Comparison of ENCODE assay signal across 8 cellular contexts in the genomic region with DNA sequence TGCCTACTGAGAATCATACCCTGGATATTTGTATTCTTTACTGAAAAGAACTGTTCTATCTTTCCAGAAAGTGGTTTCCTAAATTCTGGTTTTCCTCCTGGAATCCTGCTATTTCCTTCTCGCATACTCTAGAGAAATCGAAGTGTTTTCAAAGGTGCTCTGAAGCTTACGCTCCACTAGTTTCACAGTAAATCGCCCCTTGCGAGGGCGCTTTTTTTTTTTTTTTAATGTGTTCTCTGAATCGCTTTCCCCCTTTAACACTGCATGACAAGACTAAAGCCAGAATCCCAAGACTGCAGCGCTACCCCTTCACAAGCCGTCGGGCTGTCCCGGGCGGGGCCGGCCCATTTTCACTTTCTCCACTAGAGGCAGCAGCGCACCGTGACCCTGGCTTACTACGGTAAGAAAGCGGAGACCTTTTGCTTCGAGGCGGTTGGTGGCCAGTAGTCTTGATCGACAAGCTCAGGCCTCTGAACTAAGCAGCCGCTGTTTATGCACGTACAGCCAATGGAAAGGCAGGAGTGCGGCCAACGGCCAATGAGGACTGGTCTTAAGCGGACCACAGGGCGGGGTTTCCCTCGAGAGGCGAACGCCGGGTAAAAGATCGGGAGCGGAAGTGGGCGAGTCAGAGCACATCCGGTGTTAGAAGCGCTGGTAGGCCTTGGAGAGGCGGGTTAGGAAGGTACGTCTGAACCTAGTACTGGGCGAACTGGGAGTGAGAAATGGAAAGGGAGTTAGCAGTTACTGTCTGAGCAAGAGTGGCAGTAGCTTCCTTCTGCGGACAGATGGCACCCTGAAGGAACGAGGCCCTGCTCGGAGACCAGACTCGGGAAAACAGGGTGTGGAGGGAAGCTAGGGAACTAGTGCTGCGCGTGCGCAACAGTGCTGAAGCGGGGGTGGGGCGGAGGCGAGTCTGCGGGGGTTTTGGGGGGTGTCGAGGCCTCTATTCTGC. TPM values are rescaled to one million over a fixed set of nuclear protein-coding genes. Genes with fewer than 3 reads are reported as not detected.
DNase-seq lines count a peak whose midpoint lies in the region; ATAC-seq and TF ChIP-seq lines count a peak whose summit lies in the region.

A gene with protein sequence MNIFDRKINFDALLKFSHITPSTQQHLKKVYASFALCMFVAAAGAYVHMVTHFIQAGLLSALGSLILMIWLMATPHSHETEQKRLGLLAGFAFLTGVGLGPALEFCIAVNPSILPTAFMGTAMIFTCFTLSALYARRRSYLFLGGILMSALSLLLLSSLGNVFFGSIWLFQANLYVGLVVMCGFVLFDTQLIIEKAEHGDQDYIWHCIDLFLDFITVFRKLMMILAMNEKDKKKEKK (plus strand): TSS at position 628 of the 952 bp plus-strand sequence. CDS start 10,937 bp downstream, outside the sequence.

- H3K4me3 Mint-ChIP-seq in GM23338, result peak within 1 kb of the TSS; percentile 97
- H3K4me3 Mint-ChIP-seq in activated T-helper 2 cell treated with anti-CD3 and anti-CD28 coated beads, Interferon-gamma antibody, Interleukin-2, Interleukin-4, amounts not matched to agents 10 μg/mL and 5 μg/mL and 100 μg/mL, durations not matched to agents 14 hours and 24 hours and 36 hours (ENCODE audit: low read depth), result peak within 1 kb of the TSS; percentile 88
- peak within 1 kb of the TSS; percentile 96 for H3K4me3 Mint-ChIP-seq in natural killer cell

- ATAC-seq in GM23338, result peak; percentile 97
- ATAC-seq in natural killer cell, result peak; percentile 82 to 95 (median 85)
- peak; percentile 96 for ATAC-seq in stimulated activated naive CD8-positive, alpha-beta T cell treated with anti-CD3 and anti-CD28 coated beads, Interleukin-15, Interleukin-2, amounts not matched to agents 100 U/mL and 50 U/mL, for 24 hours

- H3K9me3 Mint-ChIP-seq in GM23338, result no peaks in the 10 kb centered on the region
- no peaks in the 10 kb centered on the region for H3K9me3 Mint-ChIP-seq in activated T-helper 2 cell treated with anti-CD3 and anti-CD28 coated beads, Interferon-gamma antibody, Interleukin-2, Interleukin-4, amounts not matched to agents 10 μg/mL and 5 μg/mL and 100 μg/mL, durations not matched to agents 14 hours and 24 hours and 36 hours
- no peaks in the 10 kb centered on the region for H3K9me3 Mint-ChIP-seq in natural killer cell

- TF ChIP-seq CTCF in GM23338 (conservative IDR thresholded peaks at IDR 0.05; ENCODE audit: low read depth in 2 of 2) (peak; percentile 81 to 91), LNCAP (IDR thresholded peaks at IDR 0.05) (peak; percentile 97), RWPE1 (conservative IDR thresholded peaks at IDR 0.05; ENCODE audit: low read depth) (peak; percentile 97), fibroblast of mammary gland (conservative IDR thresholded peaks at IDR 0.05; ENCODE audit: control insufficient read depth, insufficient read depth, low read depth, low read length) (peak; percentile 85), natural killer cell (IDR thresholded peaks at IDR 0.05) (peak; percentile 87)

- H3K4me2 ChIP-seq in GM23338, result peak within 1 kb of the TSS; percentile 95

- no peaks in the 10 kb centered on the region for H3K27me3 ChIP-seq in GM23338 (ENCODE audit: insufficient read depth)

- H3K27me3 Mint-ChIP-seq in GM23338 (ENCODE audit: insufficient read depth, low read depth, poor library complexity), result peaks cover 8% of the 10 kb centered on the region
- peaks cover 4% of the 10 kb centered on the region for H3K27me3 Mint-ChIP-seq in activated T-helper 2 cell treated with anti-CD3 and anti-CD28 coated beads, Interferon-gamma antibody, Interleukin-2, Interleukin-4, amounts not matched to agents 10 μg/mL and 5 μg/mL and 100 μg/mL, durations not matched to agents 14 hours and 24 hours and 36 hours (ENCODE audit: low read depth)
- peaks cover 0 to 5% of the 10 kb centered on the region in 2 donors for H3K27me3 Mint-ChIP-seq in natural killer cell (ENCODE audit: low read depth in 2 of 2)

- DNase-seq in EH (ENCODE audit: low read depth) (peak; percentile 100), GM23338 (ENCODE audit: low spot score) (peak; percentile 100), RWPE1 (ENCODE audit: low spot score) (peak; percentile 97), fibroblast of mammary gland (ENCODE audit: low read depth) (peak; percentile 100), natural killer cell (peak; percentile 97)
- DNase-seq in activated T-helper 2 cell treated with anti-CD3 and anti-CD28 coated beads, Interferon-gamma antibody, Interleukin-2, Interleukin-4, amounts not matched to agents 10 μg/mL and 5 μg/mL and 100 μg/mL, durations not matched to agents 14 hours and 24 hours and 36 hours (ENCODE audit: low spot score), result peak; percentile 99
- DNase-seq in stimulated activated naive CD8-positive, alpha-beta T cell treated with anti-CD3 and anti-CD28 coated beads, Interleukin-15, Interleukin-2, amounts not matched to agents 100 U/mL and 50 U/mL, for 24 hours, result peak; percentile 98

- H3K27ac ChIP-seq in GM23338 (ENCODE audit: low read depth) (peak within 1 kb of the TSS; percentile 84), RWPE1 (peak within 1 kb of the TSS; percentile 98)

- H3K4me1 Mint-ChIP-seq in GM23338 (peaks cover 21% of the 10 kb centered on the region), natural killer cell (peaks cover 42 to 44% of the 10 kb centered on the region in 2 donors)
- peaks cover 27% of the 10 kb centered on the region for H3K4me1 Mint-ChIP-seq in activated T-helper 2 cell treated with anti-CD3 and anti-CD28 coated beads, Interferon-gamma antibody, Interleukin-2, Interleukin-4, amounts not matched to agents 10 μg/mL and 5 μg/mL and 100 μg/mL, durations not matched to agents 14 hours and 24 hours and 36 hours (ENCODE audit: low read depth)

- CTCF ChIA-PET in RWPE1 (lab: Yijun Ruan, JAX), result interaction anchor here (0.5 to 1.3 kb wide), 20 partner anchors 9 to 1964 kb away, joined by 3 to 7 read pairs (median 3); no protein-coding TSS in a partner anchor

- no peaks in the 10 kb centered on the region for H3K9me2 ChIP-seq in GM23338 (ENCODE audit: insufficient read depth)

- H3F3A ChIP-seq in GM23338 (replicated peaks; ENCODE audit: low read depth), result 0 out of 2 replicates have a peak, but pooled peaks cover 3% of the 10 kb centered on the region

- H3K27ac Mint-ChIP-seq in GM23338 (peak within 1 kb of the TSS; percentile 99), natural killer cell (peak within 1 kb of the TSS; percentile 98 to 100)
- H3K27ac Mint-ChIP-seq in activated T-helper 2 cell treated with anti-CD3 and anti-CD28 coated beads, Interferon-gamma antibody, Interleukin-2, Interleukin-4, amounts not matched to agents 10 μg/mL and 5 μg/mL and 100 μg/mL, durations not matched to agents 14 hours and 24 hours and 36 hours, result peak within 1 kb of the TSS; percentile 96

- H3K4me1 ChIP-seq in GM23338 (ENCODE audit: insufficient read depth), result peaks cover 10% of the 10 kb centered on the region; the same call in 1 of the 2 replicates

- H3K36me3 ChIP-seq in GM23338 (ENCODE audit: insufficient read depth), result no peaks in the 10 kb centered on the region

- peaks cover 13% of the 10 kb centered on the region for H3K36me3 Mint-ChIP-seq in GM23338 (ENCODE audit: low read depth)
- H3K36me3 Mint-ChIP-seq in activated T-helper 2 cell treated with anti-CD3 and anti-CD28 coated beads, Interferon-gamma antibody, Interleukin-2, Interleukin-4, amounts not matched to agents 10 μg/mL and 5 μg/mL and 100 μg/mL, durations not matched to agents 14 hours and 24 hours and 36 hours (ENCODE audit: low read depth), result peaks cover 34% of the 10 kb centered on the region
- H3K36me3 Mint-ChIP-seq in natural killer cell, result no peaks in the 10 kb centered on the region

- H3K4me3 ChIP-seq in GM23338 (peak within 1 kb of the TSS; percentile 80), fibroblast of mammary gland (ENCODE audit: control insufficient read depth, low read depth, low read length) (peak within 1 kb of the TSS; percentile 80)

- peaks cover 46% of the 10 kb centered on the region for H3K79me2 ChIP-seq in GM23338 (replicated peaks; ENCODE audit: insufficient read depth)

- H4K20me1 ChIP-seq in GM23338 (replicated peaks; ENCODE audit: insufficient read depth), result peaks cover 38% of the 10 kb centered on the region

- peak within 1 kb of the TSS; percentile 77 for H2AFZ ChIP-seq in GM23338

- intact Hi-C loops in activated T-helper 2 cell treated with anti-CD3 and anti-CD28 coated beads, Interferon-gamma antibody, Interleukin-2, Interleukin-4, amounts not matched to agents 10 μg/mL and 5 μg/mL and 100 μg/mL, durations not matched to agents 14 hours and 24 hours and 36 hours (cut with micrococcal nuclease), result loop anchor here (1.0 to 10.0 kb wide), 6 partner anchors 21 to 609 kb away; a partner anchor contains a TSS
- intact Hi-C loops in natural killer cell (cut with micrococcal nuclease), result loop anchor here (1.0 to 5.0 kb wide), 5 partner anchors 22 to 371 kb away; a partner anchor contains a TSS

- POLR2A ChIA-PET in RWPE1 (lab: Yijun Ruan, JAX; ENCODE audit: low non-redundant PET), result interaction anchor here (0.5 to 1.3 kb wide), 4 partner anchors 29 to 174 kb away, joined by 3 to 4 read pairs (median 4); a partner anchor contains a TSS

TF ChIP-seq in GM23338, 12 proteins besides CTCF, POLR2A, EP300 and RAD21 (continues in another document):
- peak; percentile 100 for TF ChIP-seq POLR2AphosphoS5 (IDR thresholded peaks at IDR 0.05; ENCODE audit: low read depth)
- TF ChIP-seq, protein P1, sequence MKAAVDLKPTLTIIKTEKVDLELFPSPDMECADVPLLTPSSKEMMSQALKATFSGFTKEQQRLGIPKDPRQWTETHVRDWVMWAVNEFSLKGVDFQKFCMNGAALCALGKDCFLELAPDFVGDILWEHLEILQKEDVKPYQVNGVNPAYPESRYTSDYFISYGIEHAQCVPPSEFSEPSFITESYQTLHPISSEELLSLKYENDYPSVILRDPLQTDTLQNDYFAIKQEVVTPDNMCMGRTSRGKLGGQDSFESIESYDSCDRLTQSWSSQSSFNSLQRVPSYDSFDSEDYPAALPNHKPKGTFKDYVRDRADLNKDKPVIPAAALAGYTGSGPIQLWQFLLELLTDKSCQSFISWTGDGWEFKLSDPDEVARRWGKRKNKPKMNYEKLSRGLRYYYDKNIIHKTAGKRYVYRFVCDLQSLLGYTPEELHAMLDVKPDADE (IDR thresholded peaks at IDR 0.05), result peak; percentile 92

RNA-seq across cellular contexts. Expression of the gene that starts here (rescaled TPM):
- 336 and 349 TPM in 2 replicates for total RNA-seq in GM23338 (2014; rRNA removed; shearing (Covaris generic))
- 240 and 245 TPM in 2 replicates for polyA plus RNA-seq in GM23338 (2016; fragmentation: Nextera tagmentation; extraction: Ambion mirVana)
- 405 and 431 TPM in 2 replicates for total RNA-seq in activated T-helper 2 cell treated with anti-CD3 and anti-CD28 coated beads, Interferon-gamma antibody, Interleukin-2, Interleukin-4, amounts not matched to agents 10 μg/mL and 5 μg/mL and 100 μg/mL, durations not matched to agents 14 hours and 24 hours and 36 hours
- 100 to 1,000 TPM; 326 to 375 (median 366) TPM for total RNA-seq in natural killer cell

Comparison
In these comparisons a context has a peak if more than half of its experiments do, and no peak if none do; other contexts are left out.
1. Peak in every context shown above with its lines: DNase-seq, ATAC-seq, H3K4me3 ChIP-seq and H3K27ac ChIP-seq.